ENCODE assay signal across 16 cellular contexts in the genomic region with DNA sequence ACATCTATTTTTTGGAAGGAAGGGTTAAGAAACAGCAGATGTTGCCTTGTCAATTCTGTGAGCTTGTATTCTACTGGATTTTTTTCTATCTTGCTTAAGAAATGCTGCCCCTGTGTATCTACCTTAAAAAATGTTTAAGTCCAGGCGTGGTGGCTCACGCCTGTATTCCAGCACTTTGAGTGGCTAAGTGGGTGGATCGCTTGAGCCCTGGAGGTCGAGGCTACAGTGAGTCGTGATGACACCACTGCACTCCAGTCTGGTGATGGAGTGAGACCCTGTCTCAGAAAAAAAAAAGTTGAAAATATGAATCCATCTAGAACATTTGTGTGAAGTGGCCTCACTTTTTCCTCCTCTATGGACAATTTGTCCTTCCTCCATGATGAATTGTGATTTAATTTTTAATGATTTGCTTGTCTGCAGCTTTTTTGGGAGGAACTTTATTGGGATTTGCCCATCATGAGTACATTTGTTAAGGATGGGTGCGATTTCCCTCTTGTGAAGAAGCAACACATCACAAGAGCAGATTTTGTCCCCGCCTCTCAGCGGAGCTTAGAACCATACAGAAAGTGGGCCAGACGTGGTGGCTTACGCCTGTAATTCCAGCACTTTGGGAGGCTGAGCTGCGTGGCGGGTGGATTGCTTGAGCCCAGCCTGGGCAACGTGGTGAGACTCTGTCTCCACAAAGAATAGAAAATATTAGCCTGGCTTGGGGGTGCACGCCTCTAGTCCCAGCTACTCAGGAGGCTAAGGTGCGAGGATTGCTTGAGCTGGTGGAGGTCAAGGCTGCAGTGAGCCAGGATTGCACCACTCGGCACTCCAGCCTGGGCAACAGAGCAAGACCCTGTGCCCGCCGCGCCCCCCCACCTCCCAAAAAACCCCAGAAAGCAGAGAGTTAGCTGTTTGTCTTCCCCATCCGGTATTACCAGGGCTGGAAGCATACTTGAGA. TPM values are rescaled to one million over a fixed set of nuclear protein-coding genes. Genes with fewer than 3 reads are reported as not detected.
DNase-seq lines count a peak whose midpoint lies in the region; ATAC-seq and TF ChIP-seq lines count a peak whose summit lies in the region.
"Had no signal": no experiment of that assay in that cellular context is flagged by ENCODE, and none has a peak within 500 bp of the region (broad histone marks: within the 10 kb centered on the region; RNA-seq: fewer than 3 reads in every experiment).

No MANE protein-coding gene starts in this region.

- H3K27ac Mint-ChIP-seq in activated T-cell treated with anti-CD3 and anti-CD28 coated beads, Interleukin-2, amount 50 U/mL, for 72 hours = peak overlapping the region; percentile 54
- H3K27ac Mint-ChIP-seq: activated B cell treated with CpG ODN at 0.5 μM for 24 hours had no signal

- ATAC-seq in activated T-cell treated with anti-CD3 and anti-CD28 coated beads, Interleukin-2, amount 50 U/mL, for 72 hours (replicated peaks in 1 of 2) = no peak
- ATAC-seq in sciatic nerve (no peak), GM21825 (IDR thresholded peaks at IDR 0.05; ENCODE audit: unreplicated experiment) (no peak), HG02938 (IDR thresholded peaks at IDR 0.05; ENCODE audit: unreplicated experiment) (no peak)

- H3K9me3 Mint-ChIP-seq in activated T-cell treated with anti-CD3 and anti-CD28 coated beads, Interleukin-2, amount 50 U/mL, for 72 hours = no peaks in the 10 kb centered on the region
- H3K9me3 Mint-ChIP-seq: activated B cell treated with CpG ODN at 0.5 μM for 24 hours had no signal

- DNase-seq in activated T-cell treated with anti-CD3 and anti-CD28 coated beads, Interleukin-2, amount 50 U/mL, for 72 hours = no peak
- no peak for DNase-seq in activated T-cell treated with anti-CD3 and anti-CD28 coated beads for 4 hours
- DNase-seq in MG63 = peak; percentile 20
- DNase-seq in epithelial cell of esophagus (ENCODE audit: low read depth) = peak; percentile 28
- DNase-seq in sciatic nerve (ENCODE audit: low spot score) = peak; percentile 28
- DNase-seq in NCI-H69 (lab: John Stamatoyannopoulos, UW) = no peak
- DNase-seq: activated B cell treated with CpG ODN at 0.5 μM for 24 hours; esophagus squamous epithelium; hypothalamus; NCI-H187; NCI-H526; stimulated activated CD4-positive, alpha-beta T cell treated with anti-CD3 and anti-CD28 coated beads, Interleukin-4, amount 100 ng/mL, for 4 hours; transverse colon had no signal

- peaks cover 23% of the 10 kb centered on the region for H3K4me1 Mint-ChIP-seq in activated T-cell treated with anti-CD3 and anti-CD28 coated beads, Interleukin-2, amount 50 U/mL, for 72 hours (ENCODE audit: low read depth)

- H3K27me3 ChIP-seq in MG63 = no peaks in the 10 kb centered on the region
- H3K27me3 ChIP-seq: dorsolateral prefrontal cortex, esophagus squamous epithelium, transverse colon had no signal

- no peak for TF ChIP-seq CTCF in epithelial cell of esophagus (IDR thresholded peaks at IDR 0.05; ENCODE audit: insufficient read depth, low read depth, low read length, missing control alignments)

- H3K36me3 Mint-ChIP-seq in activated T-cell treated with anti-CD3 and anti-CD28 coated beads, Interleukin-2, amount 50 U/mL, for 72 hours (ENCODE audit: insufficient read depth in 2 of 2) = peaks cover 0 to 5% of the 10 kb centered on the region in 2 donors

- peaks cover 3% of the 10 kb centered on the region; the same call in 1 of the 2 replicates for H3K36me3 ChIP-seq in MG63

- H3K9me3 ChIP-seq in MG63 = no peaks in the 10 kb centered on the region
- H3K9me3 ChIP-seq: esophagus squamous epithelium, transverse colon had no signal

- intact Hi-C loops in sciatic nerve (cut with DNase I) = no loop called here

- H3K4me3 ChIP-seq in MG63 (no peak overlapping the region), epithelial cell of esophagus (ENCODE audit: low read length) (no peak overlapping the region)
- H3K4me3 ChIP-seq: dorsolateral prefrontal cortex, esophagus squamous epithelium, transverse colon had no signal

- no peaks in the 10 kb centered on the region for H3K27me3 Mint-ChIP-seq in activated T-cell treated with anti-CD3 and anti-CD28 coated beads, Interleukin-2, amount 50 U/mL, for 72 hours (ENCODE audit: low read depth)
- H3K27me3 Mint-ChIP-seq: activated B cell treated with CpG ODN at 0.5 μM for 24 hours had no signal

- H3K4me3 Mint-ChIP-seq in activated T-cell treated with anti-CD3 and anti-CD28 coated beads, Interleukin-2, amount 50 U/mL, for 72 hours = no peak overlapping the region
- H3K4me3 Mint-ChIP-seq: activated B cell treated with CpG ODN at 0.5 μM for 24 hours had no signal

RNA-seq across cellular contexts. Expression of a gene that starts 57.7 kb away (rescaled TPM):
- total RNA-seq in activated T-cell treated with anti-CD3 and anti-CD28 coated beads, Interleukin-2, amount 50 U/mL, for 72 hours = 100 to 1,000 TPM; 103 to 116 TPM
- 89.7 and 126 TPM in 2 replicates for total RNA-seq in MG63 (2014; rRNA removed; shearing (Covaris generic); ENCODE audit: low replicate concordance)
- 129 TPM for total RNA-seq in sciatic nerve

Comparison
In these comparisons a context has a peak if more than half of its experiments do, and no peak if none do; other contexts are left out.
1. DNase-seq: peak in MG63 (single experiment), epithelial cell of esophagus (single experiment) and sciatic nerve (single experiment); none in activated T-cell treated with anti-CD3 and anti-CD28 coated beads, Interleukin-2, amount 50 U/mL, for 72 hours (0 of 2), activated T-cell treated with anti-CD3 and anti-CD28 coated beads for 4 hours (single experiment) and NCI-H69 (single experiment).